In genomic region chr12:105089817-105090216, GRCh38 we compare ENCODE assay signal across 23 cellular contexts.
"Had no signal": no experiment of that assay in that cellular context is flagged by ENCODE, and none has a peak within 500 bp of the region (broad histone marks: within the 10 kb centered on the region; RNA-seq: fewer than 3 reads in every experiment).

No MANE protein-coding gene starts in this region.

- H3K4me1 ChIP-seq: gastroesophageal sphincter, psoas muscle, right lobe of liver had no signal

- H3K36me3 ChIP-seq: esophagus squamous epithelium, gastroesophageal sphincter, right lobe of liver, spleen, tibial artery had no signal

- H3K36me3 Mint-ChIP-seq: natural killer cell treated with Interleukin-12 subunit alpha and Interleukin-12 subunit beta and Interleukin-15 and Interleukin-18, amount 100 ng/mL, for 72 hours; stimulated activated memory B cell treated with anti-CD40 and anti-IgM and Interleukin-4, amounts not matched to agents 10 μg/mL and 1 μg/mL and 100 μg/mL, for 72 hours had no signal

- H3K27me3 ChIP-seq: esophagus squamous epithelium, gastroesophageal sphincter, right lobe of liver, tibial artery had no signal

- ATAC-seq: effector memory CD8-positive, alpha-beta T cell; gastroesophageal sphincter; left cardiac atrium; left ventricle myocardium superior; natural killer cell treated with Interleukin-12 subunit alpha and Interleukin-12 subunit beta and Interleukin-15 and Interleukin-18, amount 100 ng/mL, for 72 hours; psoas muscle; right lobe of liver; stimulated activated memory B cell treated with anti-CD40 and anti-IgM and Interleukin-4, amounts not matched to agents 10 μg/mL and 1 μg/mL and 100 μg/mL, for 72 hours had no signal

- H3K9me3 ChIP-seq: right lobe of liver, tibial artery had no signal

- H3K9me3 Mint-ChIP-seq: effector memory CD8-positive, alpha-beta T cell had no signal

- H3K27ac Mint-ChIP-seq: effector memory CD8-positive, alpha-beta T cell; natural killer cell treated with Interleukin-12 subunit alpha and Interleukin-12 subunit beta and Interleukin-15 and Interleukin-18, amount 100 ng/mL, for 72 hours; stimulated activated memory B cell treated with anti-CD40 and anti-IgM and Interleukin-4, amounts not matched to agents 10 μg/mL and 1 μg/mL and 100 μg/mL, for 72 hours; stimulated activated naive CD8-positive, alpha-beta T cell treated with anti-CD3 and anti-CD28 coated beads, Interleukin-15, Interleukin-2, amounts not matched to agents 100 ng/mL and 50 ng/mL, for 24 hours had no signal

- H3K27ac ChIP-seq: epithelial cell of prostate, esophagus squamous epithelium, gastroesophageal sphincter, psoas muscle, right lobe of liver, spleen, tibial artery had no signal

- FAIRE-seq: kidney had no signal

- DNase-seq: effector memory CD8-positive, alpha-beta T cell; esophagus squamous epithelium; foreskin fibroblast; glutamatergic neuron; kidney; left cardiac atrium; left ventricle myocardium superior; mesenchymal stem cell; midbrain; psoas muscle; retina; right lobe of liver; spleen; stimulated activated CD4-positive, alpha-beta T cell treated with anti-CD3 and anti-CD28 coated beads, Interleukin-15, amount 100 ng/mL, for 24 hours; stimulated activated CD4-positive, alpha-beta T cell treated with anti-CD3 and anti-CD28 coated beads, Interleukin-1b, Interleukin-23, amount 100 ng/mL, for 48 hours; stimulated activated CD4-positive, alpha-beta T cell treated with anti-CD3 and anti-CD28 coated beads, Interleukin-4, amount 100 ng/mL, for 24 hours; tibial artery had no signal

- H3K4me3 Mint-ChIP-seq: effector memory CD8-positive, alpha-beta T cell; natural killer cell treated with Interleukin-12 subunit alpha and Interleukin-12 subunit beta and Interleukin-15 and Interleukin-18, amount 100 ng/mL, for 72 hours; stimulated activated memory B cell treated with anti-CD40 and anti-IgM and Interleukin-4, amounts not matched to agents 10 μg/mL and 1 μg/mL and 100 μg/mL, for 72 hours; stimulated activated naive CD8-positive, alpha-beta T cell treated with anti-CD3 and anti-CD28 coated beads, Interleukin-15, Interleukin-2, amounts not matched to agents 100 ng/mL and 50 ng/mL, for 24 hours had no signal

- H3K4me3 ChIP-seq: esophagus squamous epithelium, gastroesophageal sphincter, lung, psoas muscle, right lobe of liver, spleen, tibial artery had no signal

- H3K4me1 Mint-ChIP-seq: stimulated activated memory B cell treated with anti-CD40 and anti-IgM and Interleukin-4, amounts not matched to agents 10 μg/mL and 1 μg/mL and 100 μg/mL, for 72 hours had no signal
